Comparison of ENCODE assay signal across 38 cellular contexts in genomic region chr6:141316236-141316635, GRCh38.
"Had no signal": no experiment of that assay in that cellular context is flagged by ENCODE, and none has a peak within 500 bp of the region (broad histone marks: within the 10 kb centered on the region; RNA-seq: fewer than 3 reads in every experiment).

No MANE protein-coding gene starts in this region.

- H3K4me3 ChIP-seq: adrenal gland, body of pancreas, breast epithelium, cardiac muscle cell, coronary artery, dorsolateral prefrontal cortex, gastrocnemius medialis, heart left ventricle had no signal

- H3K27ac Mint-ChIP-seq: activated CD4-positive, alpha-beta memory T cell treated with anti-CD3 and anti-CD28 coated beads for 36 hours; activated CD4-positive, alpha-beta T cell treated with anti-CD3 and anti-CD28 coated beads for 36 hours; activated CD4-positive, alpha-beta T cell treated with anti-CD3 and anti-CD28 coated beads, Interleukin-2, amount 10 ng/mL, durations not matched to agents 24 days and 14 days; activated CD8-positive, alpha-beta memory T cell treated with anti-CD3 and anti-CD28 coated beads, Interleukin-2, amount 10 ng/mL, durations not matched to agents 7 days and 5 days; activated CD8-positive, alpha-beta T cell treated with anti-CD3 and anti-CD28 coated beads, Interleukin-2, amount 10 ng/mL, durations not matched to agents 7 days and 5 days; activated naive CD4-positive, alpha-beta T cell treated with anti-CD3 and anti-CD28 coated beads for 36 hours; activated naive CD4-positive, alpha-beta T cell treated with anti-CD3 and anti-CD28 coated beads, Interleukin-2, amount 50 U/mL, for 24 hours; activated naive CD8-positive, alpha-beta T cell treated with anti-CD3 and anti-CD28 coated beads for 36 hours; activated T-helper 1 cell treated with anti-CD3 and anti-CD28 coated beads, Interleukin-12 subunit alpha, Interleukin-12 subunit beta, Interleukin-2, Interleukin-4 antibody, amounts not matched to agents 30 ng/mL and 10 ng/mL and 1 ng/mL, durations not matched to agents 14 hours and 24 hours and 36 hours; activated T-helper 2 cell treated with anti-CD3 and anti-CD28 coated beads, Interferon-gamma antibody, Interleukin-2, Interleukin-4, amounts not matched to agents 10 μg/mL and 5 μg/mL and 100 μg/mL, durations not matched to agents 14 hours and 24 hours and 36 hours; dendritic cell treated with granulocyte-macrophage colony-stimulating factor and Interleukin-4, amounts not matched to agents 40 ng/mL and 50 ng/mL, for 4 days; endodermal cell; T-helper 17 cell; T-helper 2 cell treated with Interferon-gamma antibody and Interleukin-4, amounts not matched to agents 5 μg/mL and 100 μg/mL, for 36 hours had no signal

- H3K4me3 Mint-ChIP-seq: activated CD4-positive, alpha-beta memory T cell treated with anti-CD3 and anti-CD28 coated beads for 36 hours; activated CD4-positive, alpha-beta T cell treated with anti-CD3 and anti-CD28 coated beads for 36 hours; activated CD4-positive, alpha-beta T cell treated with anti-CD3 and anti-CD28 coated beads, Interleukin-2, amount 10 ng/mL, durations not matched to agents 24 days and 14 days; activated CD8-positive, alpha-beta memory T cell treated with anti-CD3 and anti-CD28 coated beads, Interleukin-2, amount 10 ng/mL, durations not matched to agents 7 days and 5 days; activated CD8-positive, alpha-beta T cell treated with anti-CD3 and anti-CD28 coated beads, Interleukin-2, amount 10 ng/mL, durations not matched to agents 7 days and 5 days; activated naive CD4-positive, alpha-beta T cell treated with anti-CD3 and anti-CD28 coated beads for 36 hours; activated naive CD4-positive, alpha-beta T cell treated with anti-CD3 and anti-CD28 coated beads, Interleukin-2, amount 50 U/mL, for 24 hours; activated naive CD8-positive, alpha-beta T cell treated with anti-CD3 and anti-CD28 coated beads for 36 hours; activated naive CD8-positive, alpha-beta T cell treated with anti-CD3 and anti-CD28 coated beads, Interleukin-2, amount 50 U/mL, for 24 hours; activated T-helper 1 cell treated with anti-CD3 and anti-CD28 coated beads, Interleukin-12 subunit alpha, Interleukin-12 subunit beta, Interleukin-2, Interleukin-4 antibody, amounts not matched to agents 30 ng/mL and 10 ng/mL and 1 ng/mL, durations not matched to agents 14 hours and 24 hours and 36 hours; central memory CD8-positive, alpha-beta T cell; dendritic cell treated with granulocyte-macrophage colony-stimulating factor and Interleukin-4, amounts not matched to agents 40 ng/mL and 50 ng/mL, for 4 days; endodermal cell; T-helper 17 cell; T-helper 2 cell treated with Interferon-gamma antibody and Interleukin-4, amounts not matched to agents 5 μg/mL and 100 μg/mL, for 36 hours had no signal

- H3K36me3 Mint-ChIP-seq: activated CD4-positive, alpha-beta memory T cell treated with anti-CD3 and anti-CD28 coated beads for 36 hours; activated CD8-positive, alpha-beta memory T cell treated with anti-CD3 and anti-CD28 coated beads, Interleukin-2, amount 10 ng/mL, durations not matched to agents 7 days and 5 days; activated naive CD4-positive, alpha-beta T cell treated with anti-CD3 and anti-CD28 coated beads, Interleukin-2, amount 50 U/mL, for 24 hours; activated naive CD8-positive, alpha-beta T cell treated with anti-CD3 and anti-CD28 coated beads for 36 hours had no signal

- H3K27ac ChIP-seq: adrenal gland, body of pancreas, breast epithelium, cardiac muscle cell, coronary artery, dorsolateral prefrontal cortex, foreskin keratinocyte, gastrocnemius medialis, heart left ventricle had no signal

- H3K27me3 ChIP-seq: adrenal gland, body of pancreas, breast epithelium, cardiac muscle cell, dorsolateral prefrontal cortex, foreskin keratinocyte, gastrocnemius medialis, heart left ventricle had no signal

- H3K4me1 ChIP-seq: adrenal gland, body of pancreas, breast epithelium, foreskin keratinocyte, gastrocnemius medialis had no signal

- ATAC-seq: activated CD4-positive, alpha-beta T cell treated with anti-CD3 and anti-CD28 coated beads for 36 hours; activated CD8-positive, alpha-beta memory T cell treated with anti-CD3 and anti-CD28 coated beads, Interleukin-2, amount 10 ng/mL, durations not matched to agents 7 days and 5 days; activated CD8-positive, alpha-beta T cell treated with anti-CD3 and anti-CD28 coated beads, Interleukin-2, amount 10 ng/mL, durations not matched to agents 7 days and 5 days; activated naive CD8-positive, alpha-beta T cell treated with anti-CD3 and anti-CD28 coated beads, Interleukin-2, amount 50 U/mL, for 24 hours; body of pancreas; esophagus mucosa; foreskin keratinocyte; gastrocnemius medialis; heart left ventricle; T-helper 17 cell had no signal

- H3K9me3 ChIP-seq: adrenal gland, body of pancreas, gastrocnemius medialis had no signal

- H3K9me3 Mint-ChIP-seq: activated CD4-positive, alpha-beta memory T cell treated with anti-CD3 and anti-CD28 coated beads for 36 hours; activated CD4-positive, alpha-beta T cell treated with anti-CD3 and anti-CD28 coated beads, Interleukin-2, amount 10 ng/mL, durations not matched to agents 24 days and 14 days; activated naive CD4-positive, alpha-beta T cell treated with anti-CD3 and anti-CD28 coated beads for 36 hours; activated naive CD4-positive, alpha-beta T cell treated with anti-CD3 and anti-CD28 coated beads, Interleukin-2, amount 50 U/mL, for 24 hours; activated naive CD8-positive, alpha-beta T cell treated with anti-CD3 and anti-CD28 coated beads for 36 hours; activated naive CD8-positive, alpha-beta T cell treated with anti-CD3 and anti-CD28 coated beads, Interleukin-2, amount 50 U/mL, for 24 hours; activated T-helper 1 cell treated with anti-CD3 and anti-CD28 coated beads, Interleukin-12 subunit alpha, Interleukin-12 subunit beta, Interleukin-2, Interleukin-4 antibody, amounts not matched to agents 30 ng/mL and 10 ng/mL and 1 ng/mL, durations not matched to agents 14 hours and 24 hours and 36 hours; activated T-helper 2 cell treated with anti-CD3 and anti-CD28 coated beads, Interferon-gamma antibody, Interleukin-2, Interleukin-4, amounts not matched to agents 10 μg/mL and 5 μg/mL and 100 μg/mL, durations not matched to agents 14 hours and 24 hours and 36 hours; central memory CD8-positive, alpha-beta T cell; dendritic cell treated with granulocyte-macrophage colony-stimulating factor and Interleukin-4, amounts not matched to agents 40 ng/mL and 50 ng/mL, for 4 days; endodermal cell; T-helper 2 cell treated with Interferon-gamma antibody and Interleukin-4, amounts not matched to agents 5 μg/mL and 100 μg/mL, for 36 hours had no signal

- H3K36me3 ChIP-seq: adrenal gland, breast epithelium, cardiac muscle cell, gastrocnemius medialis, heart left ventricle had no signal

- H3K27me3 Mint-ChIP-seq: activated CD4-positive, alpha-beta T cell treated with anti-CD3 and anti-CD28 coated beads, Interleukin-2, amount 10 ng/mL, durations not matched to agents 24 days and 14 days; activated CD8-positive, alpha-beta memory T cell treated with anti-CD3 and anti-CD28 coated beads, Interleukin-2, amount 10 ng/mL, durations not matched to agents 7 days and 5 days; activated naive CD4-positive, alpha-beta T cell treated with anti-CD3 and anti-CD28 coated beads, Interleukin-2, amount 50 U/mL, for 24 hours; activated naive CD8-positive, alpha-beta T cell treated with anti-CD3 and anti-CD28 coated beads for 36 hours; activated naive CD8-positive, alpha-beta T cell treated with anti-CD3 and anti-CD28 coated beads, Interleukin-2, amount 50 U/mL, for 24 hours; central memory CD8-positive, alpha-beta T cell; dendritic cell treated with granulocyte-macrophage colony-stimulating factor and Interleukin-4, amounts not matched to agents 40 ng/mL and 50 ng/mL, for 4 days; T-helper 17 cell had no signal

- DNase-seq: activated CD4-positive, alpha-beta memory T cell treated with anti-CD3 and anti-CD28 coated beads for 36 hours; activated CD4-positive, alpha-beta T cell treated with anti-CD3 and anti-CD28 coated beads for 36 hours; activated CD4-positive, alpha-beta T cell treated with anti-CD3 and anti-CD28 coated beads, Interleukin-2, amount 10 ng/mL, durations not matched to agents 24 days and 14 days; activated CD4-positive, CD25-positive, alpha-beta regulatory T cell; activated CD4-positive, CD25-positive, alpha-beta regulatory T cell treated with anti-CD3 and anti-CD28 coated beads, Interleukin-2, amount 50 U/mL, for 72 hours; activated CD8-positive, alpha-beta memory T cell treated with anti-CD3 and anti-CD28 coated beads, Interleukin-2, amount 10 ng/mL, durations not matched to agents 7 days and 5 days; activated CD8-positive, alpha-beta memory T cell treated with anti-CD3 and anti-CD28 coated beads, Interleukin-2, amount 50 U/mL, for 4 hours; activated CD8-positive, alpha-beta T cell treated with anti-CD3 and anti-CD28 coated beads, Interleukin-2, amount 10 ng/mL, durations not matched to agents 7 days and 5 days; activated effector memory CD4-positive, alpha-beta T cell treated with anti-CD3 and anti-CD28 coated beads, Interleukin-2, amount 50 U/mL, for 16 hours; activated naive CD4-positive, alpha-beta T cell treated with anti-CD3 and anti-CD28 coated beads for 36 hours; activated naive CD8-positive, alpha-beta T cell treated with anti-CD3 and anti-CD28 coated beads for 36 hours; activated naive CD8-positive, alpha-beta T cell treated with anti-CD3 and anti-CD28 coated beads, Interleukin-2, amount 50 U/mL, for 24 hours; activated T-cell treated with anti-CD3 and anti-CD28 coated beads, Interleukin-2, amount 50 U/mL, for 1 hour; activated T-cell treated with anti-CD3 and anti-CD28 coated beads, Interleukin-2, amount 50 U/mL, for 48 hours; adrenal gland; amygdala; aorta; body of pancreas; dorsolateral prefrontal cortex; effector memory CD4-positive, alpha-beta T cell; endodermal cell; foreskin keratinocyte; gastrocnemius medialis; glutamatergic neuron; heart left ventricle; T-helper 1 cell; T-helper 17 cell; T1000 had no signal

- H3K4me1 Mint-ChIP-seq: activated CD4-positive, alpha-beta T cell treated with anti-CD3 and anti-CD28 coated beads for 36 hours; activated CD4-positive, alpha-beta T cell treated with anti-CD3 and anti-CD28 coated beads, Interleukin-2, amount 10 ng/mL, durations not matched to agents 24 days and 14 days; activated CD8-positive, alpha-beta memory T cell treated with anti-CD3 and anti-CD28 coated beads, Interleukin-2, amount 10 ng/mL, durations not matched to agents 7 days and 5 days; activated naive CD4-positive, alpha-beta T cell treated with anti-CD3 and anti-CD28 coated beads, Interleukin-2, amount 50 U/mL, for 24 hours; activated naive CD8-positive, alpha-beta T cell treated with anti-CD3 and anti-CD28 coated beads for 36 hours; activated naive CD8-positive, alpha-beta T cell treated with anti-CD3 and anti-CD28 coated beads, Interleukin-2, amount 50 U/mL, for 24 hours; central memory CD8-positive, alpha-beta T cell; endodermal cell had no signal
